Comparison of ENCODE assay signal across 8 cellular contexts in the genomic region with DNA sequence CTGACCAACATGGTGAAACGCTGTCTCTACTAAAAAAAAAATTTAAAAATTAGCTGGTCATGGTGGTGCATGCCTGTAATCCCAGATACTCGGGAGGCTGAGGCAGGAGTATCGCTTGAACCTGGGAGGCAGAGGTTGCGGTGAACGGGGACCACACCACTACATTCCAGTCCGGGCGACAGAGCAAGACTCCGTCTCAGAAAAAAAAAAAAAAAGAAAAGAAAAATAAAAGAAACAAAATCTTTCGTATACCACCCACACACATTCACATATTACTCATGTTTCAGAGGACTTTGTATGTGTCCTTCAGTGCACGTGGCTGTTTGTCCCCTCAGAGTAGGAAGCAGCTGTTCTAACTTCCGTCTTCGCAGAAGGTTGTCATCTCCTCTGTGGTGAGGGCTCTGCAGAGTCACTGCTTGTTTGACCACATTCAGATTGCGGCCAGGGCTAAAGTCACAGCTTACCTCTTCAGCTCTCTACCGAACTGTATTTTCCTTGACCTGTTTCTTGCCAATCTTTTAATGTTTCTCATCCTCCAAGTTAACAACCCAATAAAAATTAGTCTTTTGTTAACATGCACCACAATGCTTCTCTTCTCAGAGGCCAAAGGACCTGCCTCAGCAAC. TPM values are rescaled to one million over a fixed set of nuclear protein-coding genes. Genes with fewer than 3 reads are reported as not detected.
DNase-seq lines count a peak whose midpoint lies in the region; ATAC-seq and TF ChIP-seq lines count a peak whose summit lies in the region.

No MANE protein-coding gene starts in this region.

- peaks cover 9% of the 10 kb centered on the region for H3K4me1 Mint-ChIP-seq in MCF 10A (ENCODE audit: insufficient read depth, unreplicated experiment)

- H3K9me3 Mint-ChIP-seq in MCF 10A (ENCODE audit: unreplicated experiment), result no peaks in the 10 kb centered on the region

- no peak overlapping the region for H3K4me3 Mint-ChIP-seq in MCF 10A (ENCODE audit: unreplicated experiment)

- intact Hi-C loops in MCF 10A (cut with micrococcal nuclease), result no loop called here

- DNase-seq in activated CD8-positive, alpha-beta memory T cell treated with anti-CD3 and anti-CD28 coated beads, Interleukin-2, amount 50 U/mL, for 4 hours, result peak; percentile 17
- DNase-seq in stimulated activated CD4-positive, alpha-beta T cell treated with anti-CD3 and anti-CD28 coated beads, Interleukin-4, amount 100 ng/mL, for 24 hours, result peak; percentile 9
- DNase-seq in MCF 10A (ENCODE audit: unreplicated experiment) (no peak), dedifferentiated amniotic fluid mesenchymal stem cell (ENCODE audit: extremely low spot score) (no peak), SW480 (ENCODE audit: low spot score) (no peak)

- no peaks in the 10 kb centered on the region for H3K36me3 Mint-ChIP-seq in MCF 10A (ENCODE audit: insufficient read depth, unreplicated experiment)

- CTCF ChIA-PET in MCF 10A (lab: Yijun Ruan, JAX), result interaction anchor here (0.5 kb wide), 1 partner anchor 636 kb away, joined by 3 read pairs; no protein-coding TSS in a partner anchor

- POLR2A ChIA-PET in MCF 10A (lab: Yijun Ruan, JAX), result interaction anchor here (0.5 to 2.6 kb wide), 3 partner anchors 12 to 281 kb away, joined by 3 to 24 read pairs (median 3); no protein-coding TSS in a partner anchor

- no peak overlapping the region for H3K27ac Mint-ChIP-seq in MCF 10A (ENCODE audit: low read depth, unreplicated experiment)

- TF ChIP-seq CTCF in C4-2B (conservative IDR thresholded peaks at IDR 0.05) (no peak), MCF 10A (IDR thresholded peaks at IDR 0.05; ENCODE audit: unreplicated experiment) (no peak)

- peak overlapping the region; percentile 32 for H3K27ac ChIP-seq in C4-2B

- ATAC-seq in GM19351 (IDR thresholded peaks at IDR 0.05; ENCODE audit: unreplicated experiment) (peak; percentile 91), HG03354 (IDR thresholded peaks at IDR 0.05; ENCODE audit: poor library complexity, severe bottlenecking, unreplicated experiment) (peak; percentile 98)

- no TSS peak for BruUV-seq in MCF 10A (replicated peaks; lab: Mats Ljungman, UMichigan)

- H3K27me3 Mint-ChIP-seq in MCF 10A (ENCODE audit: insufficient read depth, unreplicated experiment), result no peaks in the 10 kb centered on the region

RNA-seq across cellular contexts. Expression of gene HIVEP1, which starts 36.6 kb away (rescaled TPM):
- 19.1 and 27.0 TPM in 2 replicates for total RNA-seq in MCF 10A (2022)

Comparison
In these comparisons a context has a peak if more than half of its experiments do, and no peak if none do; other contexts are left out.
1. DNase-seq: peak in activated CD8-positive, alpha-beta memory T cell treated with anti-CD3 and anti-CD28 coated beads, Interleukin-2, amount 50 U/mL, for 4 hours (single experiment) and stimulated activated CD4-positive, alpha-beta T cell treated with anti-CD3 and anti-CD28 coated beads, Interleukin-4, amount 100 ng/mL, for 24 hours (single experiment); none in MCF 10A (single experiment), dedifferentiated amniotic fluid mesenchymal stem cell (single experiment) and SW480 (single experiment).